ENCODE assay signal across 13 cellular contexts in genomic region chr15:78481917-78482316, GRCh38.
"Had no signal": no experiment of that assay in that cellular context is flagged by ENCODE, and none has a peak within 500 bp of the region (broad histone marks: within the 10 kb centered on the region; RNA-seq: fewer than 3 reads in every experiment).

No MANE protein-coding gene starts in this region.

- H3K9me3 ChIP-seq: ascending aorta, body of pancreas, MG63 had no signal

- H3K4me1 Mint-ChIP-seq: activated naive CD4-positive, alpha-beta T cell treated with anti-CD3 and anti-CD28 coated beads, Interleukin-2, amount 50 U/mL, for 24 hours; T-cell had no signal

- H3K27me3 ChIP-seq: ascending aorta, body of pancreas, MG63 had no signal

- DNase-seq: activated CD4-positive, alpha-beta T cell treated with anti-CD3 and anti-CD28 coated beads, Interleukin-2, amount 50 U/mL, for 1 hour; activated CD8-positive, alpha-beta memory T cell treated with anti-CD3 and anti-CD28 coated beads, Interleukin-2, amount 50 U/mL, for 4 hours; activated gamma-delta T cell treated with Interleukin-2 at 50 U/mL for 16 hours; MG63; T1000 had no signal

- H3K27ac ChIP-seq: ascending aorta, body of pancreas had no signal

- H3K27ac Mint-ChIP-seq: activated CD4-positive, alpha-beta memory T cell treated with anti-CD3 and anti-CD28 coated beads, Interleukin-2, amount 10 ng/mL, durations not matched to agents 7 days and 5 days; activated CD4-positive, alpha-beta T cell treated with anti-CD3 and anti-CD28 coated beads for 36 hours; activated naive CD4-positive, alpha-beta T cell treated with anti-CD3 and anti-CD28 coated beads, Interleukin-2, amount 50 U/mL, for 24 hours; activated T-cell treated with anti-CD3 and anti-CD28 coated beads, Interleukin-2, amount 50 U/mL, for 72 hours; activated T-helper 2 cell treated with anti-CD3 and anti-CD28 coated beads, Interferon-gamma antibody, Interleukin-2, Interleukin-4, amounts not matched to agents 10 μg/mL and 5 μg/mL and 100 μg/mL, durations not matched to agents 14 hours and 24 hours and 36 hours; T-cell had no signal

- H3K9me3 Mint-ChIP-seq: activated CD4-positive, alpha-beta memory T cell treated with anti-CD3 and anti-CD28 coated beads, Interleukin-2, amount 10 ng/mL, durations not matched to agents 7 days and 5 days; activated naive CD4-positive, alpha-beta T cell treated with anti-CD3 and anti-CD28 coated beads, Interleukin-2, amount 50 U/mL, for 24 hours; activated T-cell treated with anti-CD3 and anti-CD28 coated beads, Interleukin-2, amount 50 U/mL, for 72 hours; activated T-helper 2 cell treated with anti-CD3 and anti-CD28 coated beads, Interferon-gamma antibody, Interleukin-2, Interleukin-4, amounts not matched to agents 10 μg/mL and 5 μg/mL and 100 μg/mL, durations not matched to agents 14 hours and 24 hours and 36 hours; T-cell had no signal

- H3K4me3 Mint-ChIP-seq: activated CD4-positive, alpha-beta memory T cell treated with anti-CD3 and anti-CD28 coated beads, Interleukin-2, amount 10 ng/mL, durations not matched to agents 7 days and 5 days; activated CD4-positive, alpha-beta T cell treated with anti-CD3 and anti-CD28 coated beads for 36 hours; activated naive CD4-positive, alpha-beta T cell treated with anti-CD3 and anti-CD28 coated beads, Interleukin-2, amount 50 U/mL, for 24 hours; activated T-cell treated with anti-CD3 and anti-CD28 coated beads, Interleukin-2, amount 50 U/mL, for 72 hours; T-cell had no signal

- H3K4me3 ChIP-seq: ascending aorta, body of pancreas, MG63 had no signal

- ATAC-seq: body of pancreas, T-cell had no signal

- H3K27me3 Mint-ChIP-seq: activated CD4-positive, alpha-beta memory T cell treated with anti-CD3 and anti-CD28 coated beads, Interleukin-2, amount 10 ng/mL, durations not matched to agents 7 days and 5 days; activated CD4-positive, alpha-beta T cell treated with anti-CD3 and anti-CD28 coated beads for 36 hours; activated naive CD4-positive, alpha-beta T cell treated with anti-CD3 and anti-CD28 coated beads, Interleukin-2, amount 50 U/mL, for 24 hours; T-cell had no signal

- H3K4me1 ChIP-seq: ascending aorta, body of pancreas had no signal
